ENCODE assay signal across 9 cellular contexts in genomic region chr6:40588070-40588384, GRCh38. TPM values are rescaled to one million over a fixed set of nuclear protein-coding genes. Genes with fewer than 3 reads are reported as not detected.
DNase-seq lines count a peak whose midpoint lies in the region; ATAC-seq and TF ChIP-seq lines count a peak whose summit lies in the region.
"Had no signal": no experiment of that assay in that cellular context is flagged by ENCODE, and none has a peak within 500 bp of the region (broad histone marks: within the 10 kb centered on the region; RNA-seq: fewer than 3 reads in every experiment).

No MANE protein-coding gene starts in this region.

- no peak for TF ChIP-seq EP300 in esophagus muscularis mucosa (IDR thresholded peaks at IDR 0.05)

- no peaks in the 10 kb centered on the region for H3K27me3 ChIP-seq in KMS-11 (ENCODE audit: insufficient read depth, low read depth)
- H3K27me3 ChIP-seq in esophagus muscularis mucosa: peaks cover 0 to 87% (median 11%) of the 10 kb centered on the region in 4 donors
- no peaks in the 10 kb centered on the region for H3K27me3 ChIP-seq in parathyroid adenoma (ENCODE audit: control insufficient read depth, insufficient read depth, low read length)

- 26% methylated on average over 11 of the region's 11 CpGs for WGBS in esophagus muscularis mucosa

- ATAC-seq in HG02678 (IDR thresholded peaks at IDR 0.05; ENCODE audit: unreplicated experiment): no peak

- H3K79me2 ChIP-seq in KMS-11 (ENCODE audit: insufficient read depth, low read depth) (no peaks in the 10 kb centered on the region), parathyroid adenoma (no peaks in the 10 kb centered on the region)

- H3K27ac ChIP-seq in C4-2B: peak overlapping the region; percentile 53
- H3K27ac ChIP-seq in KMS-11: no peak overlapping the region
- peak overlapping the region in 1 of 4 donors; percentile 44 for H3K27ac ChIP-seq in esophagus muscularis mucosa (replicated peaks in 1 of 4)
- H3K27ac ChIP-seq in parathyroid adenoma: peak overlapping the region; percentile 64

- H4K20me1 ChIP-seq in KMS-11 (ENCODE audit: insufficient read depth): no peaks in the 10 kb centered on the region

- H3K9me3 Mint-ChIP-seq in endothelial cell (ENCODE audit: unreplicated experiment): no peaks in the 10 kb centered on the region

- H3K9me3 ChIP-seq in esophagus muscularis mucosa (no peaks in the 10 kb centered on the region), parathyroid adenoma (ENCODE audit: control insufficient read depth, low read length) (no peaks in the 10 kb centered on the region)

- no peak for DNase-seq in esophagus muscularis mucosa (ENCODE audit: extremely low spot score)
- DNase-seq in endothelial cell (ENCODE audit: low spot score): no peak
- no peak for DNase-seq in GF-D8 (lab: John Stamatoyannopoulos, UW)
- no peak for DNase-seq in NCI-H2196 (lab: John Stamatoyannopoulos, UW; ENCODE audit: unreplicated experiment)

- H3K9ac ChIP-seq in KMS-11: no peak overlapping the region
- H3K9ac ChIP-seq in parathyroid adenoma: no peak overlapping the region

- H3K4me2 ChIP-seq in KMS-11 (peak overlapping the region; percentile 33; the same call in 1 of the 2 replicates), parathyroid adenoma (ENCODE audit: low read length) (peak overlapping the region; percentile 84)

- H3K27me3 Mint-ChIP-seq in endothelial cell (ENCODE audit: unreplicated experiment): peaks cover 11% of the 10 kb centered on the region

- peak; percentile 68 for TF ChIP-seq CTCF in C4-2B (conservative IDR thresholded peaks at IDR 0.05)
- TF ChIP-seq CTCF in KMS-11 (conservative IDR thresholded peaks at IDR 0.05; ENCODE audit: low read depth, low read length): no peak
- no peak for TF ChIP-seq CTCF in esophagus muscularis mucosa (IDR thresholded peaks at IDR 0.05)
- no peak for TF ChIP-seq CTCF in parathyroid adenoma (IDR thresholded peaks at IDR 0.05)
- TF ChIP-seq CTCF in endothelial cell (IDR thresholded peaks at IDR 0.05; ENCODE audit: unreplicated experiment): no peak

- H3K36me3 Mint-ChIP-seq in endothelial cell (ENCODE audit: low read depth, unreplicated experiment): no peaks in the 10 kb centered on the region

- H3K4me1 Mint-ChIP-seq in endothelial cell (ENCODE audit: unreplicated experiment): peaks cover 31% of the 10 kb centered on the region

- H2AFZ ChIP-seq in KMS-11 (ENCODE audit: low read depth) (peak overlapping the region; percentile 61; the same call in 1 of the 2 replicates), parathyroid adenoma (peak overlapping the region; percentile 79)

- H3K36me3 ChIP-seq in KMS-11 (ENCODE audit: insufficient read depth) (no peaks in the 10 kb centered on the region), esophagus muscularis mucosa (no peaks in the 10 kb centered on the region), parathyroid adenoma (ENCODE audit: control insufficient read depth, insufficient read depth, low read length) (no peaks in the 10 kb centered on the region)

- no peak overlapping the region for H3K4me3 Mint-ChIP-seq in endothelial cell (ENCODE audit: unreplicated experiment)

- H3K4me1 ChIP-seq in KMS-11 (ENCODE audit: low read depth, poor library complexity, severe bottlenecking) (no peaks in the 10 kb centered on the region), esophagus muscularis mucosa (peaks cover 15 to 29% (median 24%) of the 10 kb centered on the region in 4 donors), parathyroid adenoma (peaks cover 7% of the 10 kb centered on the region)

- intact Hi-C loops in esophagus muscularis mucosa (cut with DNase I): no loop called here

- no peak for TF ChIP-seq POLR2A in esophagus muscularis mucosa (IDR thresholded peaks at IDR 0.05; ENCODE audit: low read depth)

- no peak overlapping the region for H3K4me3 ChIP-seq in KMS-11 (IDR thresholded peaks at IDR 0.05; ENCODE audit: insufficient read depth, low read depth, low read length)
- peak overlapping the region; percentile 50 to 65 (median 54) for H3K4me3 ChIP-seq in esophagus muscularis mucosa
- H3K4me3 ChIP-seq in parathyroid adenoma (ENCODE audit: low read depth, low read length): no peak overlapping the region

- H3K27ac Mint-ChIP-seq in endothelial cell (ENCODE audit: unreplicated experiment): no peak overlapping the region

RNA-seq across cellular contexts. Expression of gene LRFN2, which starts 0.9 kb away (rescaled TPM):
- total RNA-seq in esophagus muscularis mucosa (under 1 TPM in 1 of 4 donors, not detected in 3; 0.11 TPM), endothelial cell (ENCODE audit: unreplicated experiment) (0.59 TPM)
- total RNA-seq: dermis microvascular lymphatic vessel endothelial cell had no signal

Comparison
In these comparisons a context has a peak if more than half of its experiments do, and no peak if none do; other contexts are left out.
1. H3K4me3 ChIP-seq: peak in esophagus muscularis mucosa (4 of 4); none in KMS-11 (single experiment) and parathyroid adenoma (single experiment).